In the genomic region with DNA sequence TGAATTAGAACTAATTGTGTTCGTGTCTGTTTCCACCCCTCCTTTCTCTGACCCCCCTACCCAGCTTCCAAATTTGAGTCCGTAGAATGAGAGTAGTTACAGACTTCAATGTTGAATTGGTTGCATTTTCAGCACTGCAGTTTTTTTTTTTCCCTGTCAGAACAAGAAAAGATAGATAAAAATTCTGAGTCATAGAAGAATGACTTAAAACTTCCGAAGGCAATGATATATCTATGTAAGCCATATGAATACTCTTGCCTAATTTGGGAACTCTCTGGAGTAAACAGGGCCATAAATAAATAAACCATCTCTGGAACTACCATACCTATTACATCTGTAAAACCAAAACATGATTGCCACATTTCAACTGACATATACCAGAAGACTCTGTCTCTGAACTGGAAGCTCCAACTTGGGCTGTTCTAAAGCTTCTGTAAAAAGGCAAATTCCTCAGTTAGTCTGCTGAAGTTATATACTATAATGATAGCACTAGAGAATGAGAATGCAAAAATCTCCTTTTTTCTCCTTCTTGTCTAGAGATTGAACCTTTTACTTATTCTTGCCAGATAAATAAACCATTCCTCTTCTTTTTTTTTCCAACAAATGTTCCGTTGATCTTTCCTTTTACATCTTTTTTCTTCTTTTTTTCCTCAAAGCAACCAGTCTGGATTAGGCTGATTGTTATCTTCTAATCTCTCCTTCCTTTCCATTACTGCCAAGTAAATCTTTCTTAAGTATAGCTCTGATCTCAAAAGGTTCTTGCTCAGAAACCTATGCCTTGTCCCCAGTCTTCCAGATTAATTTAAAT, we compare ENCODE assay signal across 8 cellular contexts. TPM values are rescaled to one million over a fixed set of nuclear protein-coding genes. Genes with fewer than 3 reads are reported as not detected.
DNase-seq lines count a peak whose midpoint lies in the region; ATAC-seq and TF ChIP-seq lines count a peak whose summit lies in the region.
"Had no signal": no experiment of that assay in that cellular context is flagged by ENCODE, and none has a peak within 500 bp of the region (broad histone marks: within the 10 kb centered on the region; RNA-seq: fewer than 3 reads in every experiment).

No MANE protein-coding gene starts in this region.

- H3K4me1 ChIP-seq in Panc1 (ENCODE audit: control insufficient read depth, insufficient read depth, low read length), result peaks cover 66% of the 10 kb centered on the region
- peaks cover 71 to 73% of the 10 kb centered on the region in 2 donors for H3K4me1 ChIP-seq in gastrocnemius medialis
- H3K4me1 ChIP-seq in BE2C, result peaks cover 4% of the 10 kb centered on the region; the same call in 1 of the 2 replicates

- DNase-seq in GM04503 (ENCODE audit: low read depth), result peak; percentile 50
- no peak for DNase-seq in Panc1 (ENCODE audit: low read depth, low spot score)
- DNase-seq in epithelial cell of esophagus (ENCODE audit: low read depth), result peak; percentile 82
- no peak for DNase-seq in gastrocnemius medialis
- no peak for DNase-seq in BE2C
- DNase-seq in central memory CD4-positive, alpha-beta T cell, result no peak
- DNase-seq: KBM-7 had no signal

- BruUV-seq in Panc1 (replicated peaks; lab: Mats Ljungman, UMichigan), result TSS peak; percentile 38

- H3K27ac ChIP-seq in Panc1 (ENCODE audit: low read length) (peak overlapping the region; percentile 66), gastrocnemius medialis (peak overlapping the region; percentile 49 to 67 (median 52))

- no peak overlapping the region for H3K4me3 ChIP-seq in Panc1 (ENCODE audit: low read depth in 2 of 2, low read length in 2 of 2)
- no peak overlapping the region for H3K4me3 ChIP-seq in epithelial cell of esophagus (ENCODE audit: low read length)
- no peak overlapping the region for H3K4me3 ChIP-seq in gastrocnemius medialis
- no peak overlapping the region for H3K4me3 ChIP-seq in BE2C (ENCODE audit: low read depth, low read length)

- ATAC-seq in Panc1 (no peak), gastrocnemius medialis (peak in 1 of 2 donors; percentile 39), HG02610 (IDR thresholded peaks at IDR 0.05; ENCODE audit: unreplicated experiment) (no peak)

- H3K9me3 ChIP-seq in Panc1 (ENCODE audit: control insufficient read depth, insufficient read depth, low read depth, low read length) (no peaks in the 10 kb centered on the region), gastrocnemius medialis (no peaks in the 10 kb centered on the region), BE2C (no peaks in the 10 kb centered on the region)

- POLR2A ChIA-PET in Panc1 (lab: Charles Lee), result no interaction called here

- H3K27me3 ChIP-seq in Panc1 (ENCODE audit: control insufficient read depth, insufficient read depth, low read length) (no peaks in the 10 kb centered on the region), gastrocnemius medialis (no peaks in the 10 kb centered on the region), BE2C (no peaks in the 10 kb centered on the region)

- H3K36me3 ChIP-seq in Panc1 (ENCODE audit: control insufficient read depth, insufficient read depth, low read length) (peaks cover 6% of the 10 kb centered on the region; the same call in 1 of the 2 replicates), gastrocnemius medialis (peaks cover 0 to 20% of the 10 kb centered on the region in 2 donors), BE2C (no peaks in the 10 kb centered on the region)

- CTCF ChIA-PET in Panc1 (lab: Charles Lee), result no interaction called here

- no peak for TF ChIP-seq POLR2A in gastrocnemius medialis (IDR thresholded peaks at IDR 0.05)

- TF ChIP-seq CTCF in Panc1 (IDR thresholded peaks at IDR 0.05) (no peak), epithelial cell of esophagus (IDR thresholded peaks at IDR 0.05; ENCODE audit: insufficient read depth, low read depth, low read length, missing control alignments) (no peak), gastrocnemius medialis (IDR thresholded peaks at IDR 0.05 in 4 of 5, conservative IDR thresholded peaks at IDR 0.05 in 1 of 5) (no peak), BE2C (IDR thresholded peaks at IDR 0.05; ENCODE audit: low read depth, low read length) (no peak)

- intact Hi-C loops in Panc1 (cut with micrococcal nuclease; ENCODE audit: unreplicated experiment), result no loop called here
- intact Hi-C loops in gastrocnemius medialis (cut with DNase I; ENCODE audit: low total_unique reads), result no loop called here

- in situ Hi-C loops in Panc1 (cut with HindIII; ENCODE audit: low pct_unique_long_range_greater_than_20kb, low sequenced_read_pairs), result no loop called here
- in situ Hi-C loops in gastrocnemius medialis (cut with MboI; ENCODE audit: low sequenced_read_pairs in 4 of 4), result no loop called here

RNA-seq across cellular contexts. Expression of gene VCL, which starts 23.5 kb away (rescaled TPM):
- total RNA-seq in Panc1 (2021; ENCODE audit: unreplicated experiment) (495 TPM), gastrocnemius medialis (100 to 1,000 TPM; 129 to 299 (median 210) TPM)
- polyA plus RNA-seq in Panc1 (2012; ENCODE audit: insufficient read length), result 227 TPM
- polyA plus RNA-seq in BE2C (2012; ENCODE audit: insufficient read depth, insufficient read length, low read depth), result 18.8 TPM

Comparison
In these comparisons a context has a peak if more than half of its experiments do, and no peak if none do; other contexts are left out.
1. DNase-seq: peak in GM04503 (single experiment) and epithelial cell of esophagus (single experiment); none in Panc1 (single experiment), gastrocnemius medialis (0 of 2), BE2C (single experiment) and central memory CD4-positive, alpha-beta T cell (single experiment).